ENCODE assay signal across 9 cellular contexts in genomic region chr12:104566244-104566993, GRCh38.
DNase-seq lines count a peak whose midpoint lies in the region; ATAC-seq, FAIRE-seq and TF ChIP-seq lines count a peak whose summit lies in the region.
"Had no signal": no experiment of that assay in that cellular context is flagged by ENCODE, and none has a peak within 500 bp of the region (broad histone marks: within the 10 kb centered on the region; RNA-seq: fewer than 3 reads in every experiment).

No MANE protein-coding gene starts in this region.

- 81 to 84% (median 84%) methylated on average over 6 of the region's 6 CpGs for WGBS in small intestine, 3 donors

- H3K9me3 Mint-ChIP-seq in CD8-positive, alpha-beta memory T cell: peaks cover 0 to 4% (median 0%) of the 10 kb centered on the region in 5 donors

- no peak for ATAC-seq in GM18502 (IDR thresholded peaks at IDR 0.05; ENCODE audit: poor library complexity, unreplicated experiment)

- peaks cover 5% of the 10 kb centered on the region for H3K9me3 ChIP-seq in CD8-positive, alpha-beta memory T cell (ENCODE audit: low read length)
- no peaks in the 10 kb centered on the region for H3K9me3 ChIP-seq in small intestine (ENCODE audit: control insufficient read depth, low read depth)
- H3K9me3 ChIP-seq in colonic mucosa: no peaks in the 10 kb centered on the region
- H3K9me3 ChIP-seq: thyroid gland had no signal

- no peaks in the 10 kb centered on the region for H3K36me3 ChIP-seq in CD8-positive, alpha-beta memory T cell (ENCODE audit: insufficient read depth, low read length)
- H3K36me3 ChIP-seq in small intestine (ENCODE audit: control insufficient read depth in 2 of 2, insufficient read depth in 2 of 2, low read length in 2 of 2): no peaks in the 10 kb centered on the region
- no peaks in the 10 kb centered on the region for H3K36me3 ChIP-seq in colonic mucosa
- H3K36me3 ChIP-seq: thyroid gland had no signal

- intact Hi-C loops in colonic mucosa (cut with DNase I): no loop called here

- no peak overlapping the region for H3K9ac ChIP-seq in colonic mucosa (ENCODE audit: low read depth in 2 of 2, low read length in 2 of 2)

- H3K4me1 Mint-ChIP-seq in CD8-positive, alpha-beta memory T cell: peaks cover 72 to 89% (median 87%) of the 10 kb centered on the region in 3 donors

- H3K4me1 ChIP-seq in CD8-positive, alpha-beta memory T cell (ENCODE audit: insufficient read depth, low read length): peaks cover 48% of the 10 kb centered on the region
- H3K4me1 ChIP-seq in small intestine (ENCODE audit: control insufficient read depth in 2 of 2, insufficient read depth in 1 of 2, low read depth in 1 of 2, low read length in 1 of 2): peaks cover 0 to 2% of the 10 kb centered on the region in 2 donors
- no peaks in the 10 kb centered on the region for H3K4me1 ChIP-seq in colonic mucosa

- no peak overlapping the region for H3K27ac ChIP-seq in CD8-positive, alpha-beta memory T cell (ENCODE audit: low read depth, low read length)
- no peak overlapping the region for H3K27ac ChIP-seq in small intestine (ENCODE audit: low read depth in 1 of 2, low read length in 1 of 2)
- H3K27ac ChIP-seq in colonic mucosa: no peak overlapping the region
- H3K27ac ChIP-seq: thyroid gland had no signal

- FAIRE-seq in small intestine (lab: Jason Lieb, UNC): no peak

- CTCF ChIA-PET in CD8-positive, alpha-beta memory T cell (lab: Charles Lee): no interaction called here

- H3K27me3 Mint-ChIP-seq in CD8-positive, alpha-beta memory T cell: no peaks in the 10 kb centered on the region

- peaks cover 15 to 28% (median 17%) of the 10 kb centered on the region in 3 donors for H3K36me3 Mint-ChIP-seq in CD8-positive, alpha-beta memory T cell

- no peaks in the 10 kb centered on the region for H3K27me3 ChIP-seq in CD8-positive, alpha-beta memory T cell (ENCODE audit: insufficient read depth, low read length, poor library complexity, severe bottlenecking)
- H3K27me3 ChIP-seq in small intestine (ENCODE audit: control insufficient read depth in 2 of 2, insufficient read depth in 2 of 2, low read length in 2 of 2): no peaks in the 10 kb centered on the region
- no peaks in the 10 kb centered on the region for H3K27me3 ChIP-seq in colonic mucosa
- H3K27me3 ChIP-seq: thyroid gland had no signal

- no peak for TF ChIP-seq CTCF in colonic mucosa (IDR thresholded peaks at IDR 0.05)

- peak overlapping the region in 7 of 8 donors; percentile 14 to 80 (median 29) for H3K27ac Mint-ChIP-seq in CD8-positive, alpha-beta memory T cell

- H3K4me3 ChIP-seq in CD8-positive, alpha-beta memory T cell (ENCODE audit: low read length): no peak overlapping the region
- H3K4me3 ChIP-seq in small intestine (ENCODE audit: low read depth in 1 of 2, low read length in 2 of 2): no peak overlapping the region
- H3K4me3 ChIP-seq in colonic mucosa: no peak overlapping the region
- H3K4me3 ChIP-seq: thyroid gland had no signal

- peak overlapping the region in 2 of 7 donors; percentile 2 to 3 for H3K4me3 Mint-ChIP-seq in CD8-positive, alpha-beta memory T cell

- DNase-seq in CD8-positive, alpha-beta memory T cell: no peak
- peak; percentile 14 for DNase-seq in MV-4-11 (lab: John Stamatoyannopoulos, UW)
- DNase-seq in activated T-helper 9 cell treated with anti-CD3 and anti-CD28 coated beads, Interleukin-2, amount 50 U/mL, for 16 hours (ENCODE audit: low read depth): peak; percentile 24
- peak; percentile 19 to 32 for DNase-seq in stimulated activated CD4-positive, alpha-beta T cell treated with anti-CD3 and anti-CD28 coated beads, Interleukin-1b, Interleukin-23, amount 100 ng/mL, for 4 hours (ENCODE audit: low read depth in 2 of 2)
- DNase-seq in small intestine: no peak
- no peak for DNase-seq in colonic mucosa
- no peak for DNase-seq in NCI-H1092 (lab: John Stamatoyannopoulos, UW)
- DNase-seq: thyroid gland had no signal

- POLR2A ChIA-PET in CD8-positive, alpha-beta memory T cell (lab: Charles Lee): no interaction called here

Comparison
In these comparisons a context has a peak if more than half of its experiments do, and no peak if none do; other contexts are left out.
1. DNase-seq: peak in MV-4-11 (single experiment), activated T-helper 9 cell treated with anti-CD3 and anti-CD28 coated beads, Interleukin-2, amount 50 U/mL, for 16 hours (single experiment) and stimulated activated CD4-positive, alpha-beta T cell treated with anti-CD3 and anti-CD28 coated beads, Interleukin-1b, Interleukin-23, amount 100 ng/mL, for 4 hours (2 of 2); none in CD8-positive, alpha-beta memory T cell (0 of 5), small intestine (single experiment), colonic mucosa (single experiment) and NCI-H1092 (single experiment).